21 cellular contexts compared by ENCODE assay signal in genomic region chr22:22893077-22893805, GRCh38. TPM values are rescaled to one million over a fixed set of nuclear protein-coding genes. Genes with fewer than 3 reads are reported as not detected.
DNase-seq lines count a peak whose midpoint lies in the region; ATAC-seq, FAIRE-seq and TF ChIP-seq lines count a peak whose summit lies in the region.
"Had no signal": no experiment of that assay in that cellular context is flagged by ENCODE, and none has a peak within 500 bp of the region (broad histone marks: within the 10 kb centered on the region; RNA-seq: fewer than 3 reads in every experiment).

No MANE protein-coding gene starts in this region.

- H3K79me2 ChIP-seq in H1 (ENCODE audit: control insufficient read depth in 1 of 2, insufficient read depth in 2 of 2, low read length in 2 of 2) = no peaks in the 10 kb centered on the region

- no peak overlapping the region for H4K91ac ChIP-seq in H1 (replicated peaks; ENCODE audit: insufficient read length, low read length)

- no peak overlapping the region for H3K9ac ChIP-seq in H1 (replicated peaks in 1 of 4; ENCODE audit: extremely low read depth in 1 of 4, low read depth in 3 of 4, low read length in 3 of 4)

- H3K4me1 Mint-ChIP-seq in stimulated activated effector memory CD8-positive, alpha-beta T cell treated with anti-CD3 and anti-CD28 coated beads, Interleukin-12 subunit alpha, Interleukin-12 subunit beta, amount 100 ng/mL, for 72 hours = peaks cover 6% of the 10 kb centered on the region

- POLR2A ChIA-PET in HEK293 (lab: Yijun Ruan, JAX) = no interaction called here
- POLR2A ChIA-PET in H1 (lab: Charles Lee; ENCODE audit: partially characterized antibody) = no interaction called here

- no peak overlapping the region for H2BK120ac ChIP-seq in H1 (replicated peaks; ENCODE audit: low read depth, low read length)

- H2AK5ac ChIP-seq in H1 (ENCODE audit: low read depth, low read length) = no peak overlapping the region

- no peaks in the 10 kb centered on the region for H3K9me3 ChIP-seq in HEK293 (ENCODE audit: control insufficient read depth, insufficient read depth, low read depth, low read length)
- H3K9me3 ChIP-seq in H1 (ENCODE audit: insufficient read depth in 2 of 2, low read depth in 1 of 2, low read length in 1 of 2) = peaks cover 22 to 52% of the 10 kb centered on the region in 2 experiments
- H3K9me3 ChIP-seq: tibial artery had no signal

- H4K20me1 ChIP-seq in H1 (replicated peaks in 1 of 2; ENCODE audit: control insufficient read depth in 1 of 2, insufficient read depth in 2 of 2, low read length in 2 of 2) = no peaks in the 10 kb centered on the region

- peak; percentile 25 for ATAC-seq in stimulated activated effector memory CD8-positive, alpha-beta T cell treated with anti-CD3 and anti-CD28 coated beads, Interleukin-12 subunit alpha, Interleukin-12 subunit beta, amount 100 ng/mL, for 72 hours
- ATAC-seq: activated T-cell treated with anti-CD3 and anti-CD28 coated beads, Interleukin-2, amount 50 U/mL, for 72 hours; Panc1 had no signal

- no peak for FAIRE-seq in H1 (lab: Jason Lieb, UNC)

- 77% methylated on average over 10 of the region's 10 CpGs; no CpG with 5 or more reads in 1 of the 2 experiments for WGBS in H1 (ENCODE audit: extremely low coverage in 1 of 2, insufficient coverage in 1 of 2, insufficient read length in 1 of 2, insufficient replicate concordance in 2 of 2, low coverage in 1 of 2, low lambda C conversion rate in 2 of 2, missing lambda C conversion rate in 1 of 2), 2 experiments

- H3K4ac ChIP-seq in H1 (replicated peaks; ENCODE audit: insufficient read length, low read depth, low read length) = no peak overlapping the region

- TF ChIP-seq RAD21 in H1 (IDR thresholded peaks at IDR 0.05 in 1 of 2, conservative IDR thresholded peaks at IDR 0.05 in 1 of 2; ENCODE audit: low read depth in 2 of 2, low read length in 2 of 2) = no peak

- TF ChIP-seq POLR2A in H1 (IDR thresholded peaks at IDR 0.05; ENCODE audit: control extremely low read depth in 1 of 2, low read depth in 2 of 2, low read length in 2 of 2) = no peak

- no peak overlapping the region for H3K18ac ChIP-seq in H1 (ENCODE audit: extremely low read depth, low read length)

- H3K27ac Mint-ChIP-seq in stimulated activated effector memory CD8-positive, alpha-beta T cell treated with anti-CD3 and anti-CD28 coated beads, Interleukin-12 subunit alpha, Interleukin-12 subunit beta, amount 100 ng/mL, for 72 hours = no peak overlapping the region
- H3K27ac Mint-ChIP-seq: activated T-cell treated with anti-CD3 and anti-CD28 coated beads, Interleukin-2, amount 50 U/mL, for 72 hours; CD4-positive, alpha-beta T cell had no signal

- no peaks in the 10 kb centered on the region for H3K9me3 Mint-ChIP-seq in stimulated activated effector memory CD8-positive, alpha-beta T cell treated with anti-CD3 and anti-CD28 coated beads, Interleukin-12 subunit alpha, Interleukin-12 subunit beta, amount 100 ng/mL, for 72 hours
- H3K9me3 Mint-ChIP-seq: activated T-cell treated with anti-CD3 and anti-CD28 coated beads, Interleukin-2, amount 50 U/mL, for 72 hours; CD4-positive, alpha-beta T cell had no signal

- no peak overlapping the region for H3K4me3 Mint-ChIP-seq in stimulated activated effector memory CD8-positive, alpha-beta T cell treated with anti-CD3 and anti-CD28 coated beads, Interleukin-12 subunit alpha, Interleukin-12 subunit beta, amount 100 ng/mL, for 72 hours
- H3K4me3 Mint-ChIP-seq: activated T-cell treated with anti-CD3 and anti-CD28 coated beads, Interleukin-2, amount 50 U/mL, for 72 hours; CD4-positive, alpha-beta T cell had no signal

- no peaks in the 10 kb centered on the region for H3K23me2 ChIP-seq in H1 (ENCODE audit: low read depth, low read length)

- H4K5ac ChIP-seq in H1 (ENCODE audit: insufficient read length, low read depth, low read length) = no peak overlapping the region

- no peak overlapping the region for H2BK15ac ChIP-seq in H1 (ENCODE audit: low read length)

- peak; percentile 59 for DNase-seq in activated effector memory CD4-positive, alpha-beta T cell treated with anti-CD3 and anti-CD28 coated beads, Interleukin-2, amount 50 U/mL, for 16 hours
- no peak for DNase-seq in activated effector memory CD4-positive, alpha-beta T cell treated with Interleukin-2 at 50 U/mL for 16 hours
- no peak for DNase-seq in H1 (ENCODE audit: low read depth in 1 of 2, low spot score in 2 of 2)
- DNase-seq in stimulated activated effector memory CD8-positive, alpha-beta T cell treated with anti-CD3 and anti-CD28 coated beads, Interleukin-12 subunit alpha, Interleukin-12 subunit beta, amount 100 ng/mL, for 72 hours (ENCODE audit: low spot score in 2 of 2) = no peak
- no peak for DNase-seq in SW480 (ENCODE audit: low spot score)
- DNase-seq in dermis blood vessel endothelial cell = no peak
- no peak for DNase-seq in hypothalamus (lab: John Stamatoyannopoulos, UW)
- DNase-seq: activated CD4-positive, alpha-beta T cell treated with anti-CD3 and anti-CD28 coated beads, Interleukin-2, amount 50 U/mL, for 1 hour; activated T-cell treated with anti-CD3 and anti-CD28 coated beads, Interleukin-2, amount 50 U/mL, for 72 hours; DMS53; foreskin melanocyte; Karpas-422; midbrain; NCI-H1105 treated with DMSO at 0.1 percent for 48 hours; NCI-H69; retina had no signal

- TF ChIP-seq CTCF in HEK293 (tag by site-specific recombination; IDR thresholded peaks at IDR 0.05) (no peak), H1 (IDR thresholded peaks at IDR 0.05; ENCODE audit: control extremely low read depth in 1 of 3, insufficient read depth in 1 of 3, low read depth in 1 of 3, low read length in 3 of 3) (no peak)

- no peak overlapping the region for H3K56ac ChIP-seq in H1 (replicated peaks; ENCODE audit: insufficient read length, low read depth, low read length)

- no peaks in the 10 kb centered on the region for H3K36me3 Mint-ChIP-seq in stimulated activated effector memory CD8-positive, alpha-beta T cell treated with anti-CD3 and anti-CD28 coated beads, Interleukin-12 subunit alpha, Interleukin-12 subunit beta, amount 100 ng/mL, for 72 hours

- H2BK5ac ChIP-seq in H1 (ENCODE audit: low read depth, low read length) = no peak overlapping the region

- no peak overlapping the region for H3K14ac ChIP-seq in H1 (ENCODE audit: insufficient read length)

- H3K4me1 ChIP-seq in HEK293 (ENCODE audit: control insufficient read depth, insufficient read depth, low read length) (no peaks in the 10 kb centered on the region), H1 (replicated peaks in 1 of 4; ENCODE audit: control insufficient read depth in 3 of 4, insufficient read depth in 4 of 4, low read length in 3 of 4) (no peaks in the 10 kb centered on the region)
- H3K4me1 ChIP-seq: tibial artery had no signal

- H3K27me3 ChIP-seq in H1 (replicated peaks in 1 of 4; ENCODE audit: control insufficient read depth in 3 of 4, extremely low read depth in 1 of 4, insufficient read depth in 3 of 4, low read length in 3 of 4) = peaks cover 9 to 25% (median 19%) of the 10 kb centered on the region in 4 experiments

- no peak overlapping the region for H2BK20ac ChIP-seq in H1 (ENCODE audit: low read length)

- peak overlapping the region; percentile 5; the same call in 1 of the 2 replicates for H4K8ac ChIP-seq in H1 (ENCODE audit: extremely low read depth, insufficient read depth, low read length)

- H3K4me2 ChIP-seq in H1 (ENCODE audit: insufficient read depth in 1 of 2, low read depth in 2 of 2, low read length in 2 of 2) = no peak overlapping the region

- H2AFZ ChIP-seq in H1 (ENCODE audit: low read length) = no peak overlapping the region

- H3K36me3 ChIP-seq in HEK293 (ENCODE audit: control insufficient read depth in 2 of 2, insufficient read depth in 1 of 2, low read length in 2 of 2) (no peaks in the 10 kb centered on the region), H1 (ENCODE audit: control insufficient read depth in 2 of 4, insufficient read depth in 4 of 4, low read length in 3 of 4) (no peaks in the 10 kb centered on the region)
- H3K36me3 ChIP-seq: tibial artery had no signal

- no peak overlapping the region for H2BK12ac ChIP-seq in H1 (ENCODE audit: low read depth, low read length)

- H3K4me3 ChIP-seq in HEK293 (ENCODE audit: low read depth, low read length) (no peak overlapping the region), H1 (ENCODE audit: extremely low read depth in 1 of 4, insufficient read depth in 2 of 4, low read depth in 3 of 4, low read length in 4 of 4) (no peak overlapping the region)
- H3K4me3 ChIP-seq: SK-N-MC, tibial artery had no signal

- no peak for TF ChIP-seq EP300 in H1 (IDR thresholded peaks at IDR 0.05; ENCODE audit: borderline replicate concordance in 1 of 2, low read depth in 2 of 2, low read length in 2 of 2)

- H3K23ac ChIP-seq in H1 (ENCODE audit: insufficient read length) = no peak overlapping the region

- H3K79me1 ChIP-seq in H1 (ENCODE audit: low read depth, low read length) = no peaks in the 10 kb centered on the region; the same call in 1 of the 2 replicates

- CTCF ChIA-PET in HEK293 (lab: Yijun Ruan, JAX) (interaction anchor here (2.8 kb wide), 1 partner anchor 10 kb away, joined by 11 read pairs; no protein-coding TSS in a partner anchor), H1 (lab: Charles Lee; ENCODE audit: partially characterized antibody) (no interaction called here)

- no peak overlapping the region for H3K27ac ChIP-seq in HEK293 (ENCODE audit: extremely low read depth, low read depth, low read length)
- no peak overlapping the region for H3K27ac ChIP-seq in H1 (ENCODE audit: low read depth, low read length)
- H3K27ac ChIP-seq: SK-N-MC, tibial artery had no signal

TF ChIP-seq in H1, 55 proteins besides CTCF, POLR2A, EP300 and RAD21:
- TF ChIP-seq CBX8 (IDR thresholded peaks at IDR 0.05; ENCODE audit: borderline replicate concordance, low read depth, low read length) (no peak), GABPA (IDR thresholded peaks at IDR 0.05; ENCODE audit: borderline replicate concordance, insufficient read depth, low read length) (no peak), SUZ12 (IDR thresholded peaks at IDR 0.05; ENCODE audit: low read length) (no peak)

RNA-seq across cellular contexts. Expression of gene IGLL5, which starts 5.6 kb away (rescaled TPM):
- total RNA-seq in H1 (2021; fragmentation: NEBNext Ultra II Directional; extraction: Animal tissue kit (Norgen Biotek cat#: 25700)) = not detected in 2 replicates
- polyA plus RNA-seq in H1 (2011; rRNA removed) = not detected in 2 replicates
- not detected for polyA plus RNA-seq in H1 (2011; cell fraction: cytosol; rRNA removed)
- polyA plus RNA-seq in H1 (2011; cell fraction: nucleus; rRNA removed) = not detected
- not detected in 4 replicates for polyA plus RNA-seq in H1 (2012, experiment 1 of 2)
- not detected for polyA plus RNA-seq in H1 (2012, experiment 2 of 2)
- not detected for polyA plus RNA-seq in H1 (2013, experiment 1 of 2)
- not detected for polyA plus RNA-seq in H1 (2013, experiment 2 of 2)
- not detected in 2 replicates for polyA minus RNA-seq in H1 (2011; rRNA and poly(A)+ RNA removed)
- not detected for polyA minus RNA-seq in H1 (2011; cell fraction: cytosol; rRNA and poly(A)+ RNA removed)
- polyA minus RNA-seq in H1 (2011; cell fraction: nucleus; rRNA and poly(A)+ RNA removed) = not detected
- total RNA-seq in dermis blood vessel endothelial cell = not detected in 2 replicates
- total RNA-seq: activated T-cell treated with anti-CD3 and anti-CD28 coated beads, Interleukin-2, amount 50 U/mL, for 72 hours; CD4-positive, alpha-beta T cell had no signal
